15 cellular contexts compared by ENCODE assay signal in genomic region chr10:61795147-61795546, GRCh38.
"Had no signal": no experiment of that assay in that cellular context is flagged by ENCODE, and none has a peak within 500 bp of the region (broad histone marks: within the 10 kb centered on the region; RNA-seq: fewer than 3 reads in every experiment).

No MANE protein-coding gene starts in this region.

- H3K36me3 ChIP-seq: colonic mucosa, gastrocnemius medialis, lower lobe of right lung, neutrophil, stomach, thyroid gland had no signal

- H3K9me3 ChIP-seq: colonic mucosa, gastrocnemius medialis, lower lobe of right lung, neutrophil, stomach, thyroid gland had no signal

- H3K9ac ChIP-seq: parathyroid adenoma had no signal

- H3K4me1 ChIP-seq: colonic mucosa, gastrocnemius medialis, parathyroid adenoma had no signal

- H3K27me3 ChIP-seq: colonic mucosa, gastrocnemius medialis, neutrophil, stomach, thyroid gland had no signal

- H3K4me3 ChIP-seq: colonic mucosa, gastrocnemius medialis, lower lobe of right lung, stomach, thyroid gland had no signal

- H2AFZ ChIP-seq: parathyroid adenoma had no signal

- DNase-seq: colonic mucosa; effector CD8-positive, alpha-beta T cell; gastrocnemius medialis; head of caudate nucleus; left ventricle myocardium superior; lower lobe of right lung; natural killer cell; stimulated activated CD4-positive, alpha-beta T cell treated with anti-CD3 and anti-CD28 coated beads, Interleukin-2, amount 100 ng/mL, for 24 hours; stimulated activated CD4-positive, alpha-beta T cell treated with anti-CD3 and anti-CD28 coated beads, Interleukin-4, amount 100 ng/mL, for 24 hours; stimulated activated naive CD4-positive, alpha-beta T cell treated with Interleukin-2 at 50 U/mL for 16 hours; stomach; thyroid gland had no signal

- H3K27ac ChIP-seq: epithelial cell of prostate, gastrocnemius medialis, lower lobe of right lung, neutrophil, parathyroid adenoma had no signal

- ATAC-seq: gastrocnemius medialis, left ventricle myocardium superior, lower lobe of right lung, natural killer cell had no signal
